Comparison of ENCODE assay signal across 1 cellular context in the genomic region with DNA sequence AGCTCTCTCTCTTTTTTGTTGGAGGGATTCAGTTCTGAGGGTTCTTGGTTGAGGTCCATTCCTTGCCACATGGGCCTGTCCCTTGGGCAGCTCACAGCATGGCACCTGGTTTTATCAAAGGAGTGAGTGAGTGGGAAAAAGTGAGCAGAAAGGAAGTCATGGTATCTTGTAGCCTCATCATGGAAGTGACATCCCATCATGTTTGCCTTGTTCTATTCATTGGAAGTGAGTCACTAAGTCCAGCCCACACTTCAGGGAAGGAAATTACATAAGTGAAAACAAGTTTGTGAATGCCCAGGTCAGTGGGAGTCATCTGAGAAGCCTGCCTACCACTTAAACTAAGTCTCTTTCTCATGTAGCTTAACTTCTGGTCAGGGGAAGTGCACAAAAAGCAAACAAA.
A peak's percentile ranks its signal among the peaks of the same experiment; 100 is the strongest.
TF ChIP-seq lines count a peak whose summit lies in the region.

No MANE protein-coding gene starts in this region.

TF ChIP-seq in endothelial cell of umbilical vein, 7 proteins besides CTCF, POLR2A, EP300 and RAD21:
- TF ChIP-seq, protein P1, sequence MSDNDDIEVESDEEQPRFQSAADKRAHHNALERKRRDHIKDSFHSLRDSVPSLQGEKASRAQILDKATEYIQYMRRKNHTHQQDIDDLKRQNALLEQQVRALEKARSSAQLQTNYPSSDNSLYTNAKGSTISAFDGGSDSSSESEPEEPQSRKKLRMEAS (IDR thresholded peaks at IDR 0.05; ENCODE audit: insufficient read depth, insufficient read length): no peak
- TF ChIP-seq GATA2 (IDR thresholded peaks at IDR 0.05; ENCODE audit: insufficient read depth, insufficient read length, low read depth, low read length): peak; percentile 58
- peak; percentile 71 for TF ChIP-seq JUN (IDR thresholded peaks at IDR 0.05; ENCODE audit: borderline replicate concordance, insufficient read depth, insufficient read length, low read depth)
- TF ChIP-seq FOS (IDR thresholded peaks at IDR 0.05; ENCODE audit: borderline replicate concordance, insufficient read depth, low read length): peak; percentile 83
- no peak for TF ChIP-seq MYC (IDR thresholded peaks at IDR 0.05; ENCODE audit: low read depth, low read length)
